18 cellular contexts compared by ENCODE assay signal in the genomic region with DNA sequence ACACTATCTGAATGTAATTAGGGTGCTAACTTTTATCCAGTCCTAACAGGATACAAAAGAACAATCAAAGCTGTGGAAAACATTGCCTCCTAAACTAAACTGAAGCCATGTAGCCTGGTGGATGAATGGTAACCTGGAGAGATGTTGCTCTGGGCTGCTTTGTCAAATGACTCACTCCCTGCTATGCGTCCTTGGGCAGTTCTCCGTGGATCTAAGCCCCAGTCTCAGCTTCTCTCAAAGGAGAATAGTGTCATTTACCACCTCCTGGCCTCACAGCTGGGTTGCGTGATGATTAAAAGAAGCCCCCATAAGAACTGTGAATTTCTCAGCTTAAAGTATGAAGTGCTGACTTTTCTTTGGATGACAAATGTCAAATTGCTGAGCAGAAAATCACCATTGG.
DNase-seq lines count a peak whose midpoint lies in the region; ATAC-seq and TF ChIP-seq lines count a peak whose summit lies in the region.
"Had no signal": no experiment of that assay in that cellular context is flagged by ENCODE, and none has a peak within 500 bp of the region (broad histone marks: within the 10 kb centered on the region; RNA-seq: fewer than 3 reads in every experiment).

No MANE protein-coding gene starts in this region.

- H3F3A ChIP-seq in GM23248 (ENCODE audit: insufficient read depth): no peaks in the 10 kb centered on the region

- H3K9me3 ChIP-seq in GM23248 (ENCODE audit: low read depth) (no peaks in the 10 kb centered on the region), ectodermal cell (ENCODE audit: control insufficient read depth, low read length) (no peaks in the 10 kb centered on the region), WERI-Rb-1 (ENCODE audit: severe bottlenecking) (no peaks in the 10 kb centered on the region)
- H3K9me3 ChIP-seq: A549, Caco-2 had no signal

- H3K9ac ChIP-seq in GM23248 (no peak overlapping the region), mesendoderm (ENCODE audit: low read length) (no peak overlapping the region)
- H3K9ac ChIP-seq: BLaER1 treated with 17β-estradiol and CSF1 and Interleukin-3, amounts not matched to agents 10 nM and 100 nM had no signal

- H3K18ac ChIP-seq in mesendoderm (ENCODE audit: low read length): no peak overlapping the region

- no peak overlapping the region for H3K4me2 ChIP-seq in GM23248 (ENCODE audit: unreplicated experiment)
- H3K4me2 ChIP-seq in mesendoderm (ENCODE audit: low read length): no peak overlapping the region
- H3K4me2 ChIP-seq: A549; BLaER1 treated with 17β-estradiol and CSF1 and Interleukin-3, amounts not matched to agents 10 nM and 100 nM had no signal

- no peak overlapping the region for H2BK120ac ChIP-seq in mesendoderm (ENCODE audit: low read depth, low read length)

- no peak overlapping the region for H3K56ac ChIP-seq in mesendoderm (ENCODE audit: low read length)

- H3K36me3 ChIP-seq in GM23248 (ENCODE audit: low read depth) (no peaks in the 10 kb centered on the region), ectodermal cell (ENCODE audit: control insufficient read depth, insufficient read depth, low read length) (no peaks in the 10 kb centered on the region), mesendoderm (ENCODE audit: control insufficient read depth, insufficient read depth, low read length) (no peaks in the 10 kb centered on the region), WERI-Rb-1 (no peaks in the 10 kb centered on the region)
- H3K36me3 ChIP-seq: BLaER1 treated with 17β-estradiol and CSF1 and Interleukin-3, amounts not matched to agents 10 nM and 100 nM had no signal

- H4K5ac ChIP-seq in mesendoderm (ENCODE audit: low read length): no peak overlapping the region

- no peak overlapping the region for H2AK5ac ChIP-seq in mesendoderm (ENCODE audit: low read length)

- no peaks in the 10 kb centered on the region for H4K20me1 ChIP-seq in GM23248 (ENCODE audit: insufficient read depth)
- H4K20me1 ChIP-seq: BLaER1 treated with 17β-estradiol and CSF1 and Interleukin-3, amounts not matched to agents 10 nM and 100 nM had no signal

- H3K4me3 ChIP-seq in GM23248: no peak overlapping the region
- no peak overlapping the region for H3K4me3 ChIP-seq in ectodermal cell (ENCODE audit: insufficient read depth, low read depth, low read length)
- no peak overlapping the region for H3K4me3 ChIP-seq in mesendoderm (ENCODE audit: low read length)
- no peak overlapping the region for H3K4me3 ChIP-seq in WERI-Rb-1 (ENCODE audit: low read depth, low read length)
- H3K4me3 ChIP-seq: A549; BLaER1 treated with 17β-estradiol and CSF1 and Interleukin-3, amounts not matched to agents 10 nM and 100 nM had no signal

- DNase-seq in GM23248 (peak; percentile 3), foreskin keratinocyte (no peak), mesendoderm (peak; percentile 62), WERI-Rb-1 (no peak), NCI-H187 (lab: John Stamatoyannopoulos, UW) (no peak)
- DNase-seq in stimulated activated CD8-positive, alpha-beta memory T cell treated with anti-CD3 and anti-CD28 coated beads, Interleukin-4, amount 100 ng/mL, for 48 hours: no peak
- DNase-seq: AML-193; Caco-2; Calu3; CD4-positive, alpha-beta T cell; CD8-positive, alpha-beta T cell; DMS79 treated with DMSO at 0.1 percent for 48 hours; GF-D8 had no signal

- no peaks in the 10 kb centered on the region for H3K79me1 ChIP-seq in mesendoderm (ENCODE audit: low read length)

- H3K27ac ChIP-seq in GM23248 (no peak overlapping the region), ectodermal cell (ENCODE audit: insufficient read depth, low read depth, low read length, poor library complexity, severe bottlenecking) (peak overlapping the region; percentile 5), foreskin keratinocyte (no peak overlapping the region), mesendoderm (ENCODE audit: low read depth, low read length) (no peak overlapping the region), WERI-Rb-1 (no peak overlapping the region)
- H3K27ac ChIP-seq: 22Rv1; A549; BLaER1 treated with 17β-estradiol and CSF1 and Interleukin-3, amounts not matched to agents 10 nM and 100 nM; C4-2B had no signal

- no peak overlapping the region for H2AFZ ChIP-seq in GM23248

- peaks cover 10% of the 10 kb centered on the region; the same call in 1 of the 2 replicates for H3K27me3 ChIP-seq in GM23248 (replicated peaks; ENCODE audit: insufficient read depth)
- H3K27me3 ChIP-seq in ectodermal cell (ENCODE audit: control insufficient read depth, insufficient read depth, low read length, poor library complexity, severe bottlenecking): no peaks in the 10 kb centered on the region
- H3K27me3 ChIP-seq in foreskin keratinocyte: no peaks in the 10 kb centered on the region
- no peaks in the 10 kb centered on the region for H3K27me3 ChIP-seq in mesendoderm (ENCODE audit: insufficient read depth, low read length, poor library complexity)
- H3K27me3 ChIP-seq in WERI-Rb-1 (ENCODE audit: insufficient read depth, low read depth, severe bottlenecking): no peaks in the 10 kb centered on the region
- H3K27me3 ChIP-seq: BLaER1 treated with 17β-estradiol and CSF1 and Interleukin-3, amounts not matched to agents 10 nM and 100 nM had no signal

- no peak overlapping the region for H3K23ac ChIP-seq in mesendoderm (ENCODE audit: low read length)

- H2BK5ac ChIP-seq in mesendoderm (ENCODE audit: low read length): no peak overlapping the region

- in situ Hi-C loops in GM23248 (cut with MboI): no loop called here

- no peaks in the 10 kb centered on the region for H3K79me2 ChIP-seq in GM23248 (ENCODE audit: insufficient read depth)
- no peaks in the 10 kb centered on the region for H3K79me2 ChIP-seq in mesendoderm (ENCODE audit: control insufficient read depth, insufficient read depth, low read length)

- no peak for TF ChIP-seq CTCF in foreskin keratinocyte (conservative IDR thresholded peaks at IDR 0.05)
- no peak for TF ChIP-seq CTCF in WERI-Rb-1 (IDR thresholded peaks at IDR 0.05; ENCODE audit: low read depth, low read length)

- no peak overlapping the region for H2BK15ac ChIP-seq in mesendoderm (replicated peaks; ENCODE audit: low read depth)

- H3K9me2 ChIP-seq in GM23248 (ENCODE audit: insufficient read depth): no peaks in the 10 kb centered on the region

- peak; percentile 30 for ATAC-seq in foreskin keratinocyte
- ATAC-seq: A549; CD8-positive, alpha-beta T cell had no signal

- WGBS in GM23248 (ENCODE audit: low coverage in 1 of 2, low lambda C conversion rate in 2 of 2, missing lambda C conversion rate in 2 of 2), 2 experiments: 37 to 45% methylated on average over 3 of the region's 3 CpGs
- 47 to 55% methylated on average over 3 of the region's 3 CpGs for WGBS in ectodermal cell, 2 experiments
- WGBS in mesendoderm (ENCODE audit: extremely low coverage, insufficient coverage, low lambda C conversion rate): no CpG with 5 or more reads among the region's 3 CpGs

- H3K4me1 ChIP-seq in GM23248 (ENCODE audit: insufficient read depth) (no peaks in the 10 kb centered on the region), ectodermal cell (ENCODE audit: control insufficient read depth, insufficient read depth, low read length) (peaks cover 9% of the 10 kb centered on the region), foreskin keratinocyte (no peaks in the 10 kb centered on the region), mesendoderm (ENCODE audit: control insufficient read depth, low read depth, low read length) (peaks cover 8% of the 10 kb centered on the region)
- H3K4me1 ChIP-seq: A549, Caco-2 had no signal

- no peak overlapping the region for H4K8ac ChIP-seq in mesendoderm (ENCODE audit: low read depth, low read length)

- no peak overlapping the region for H3K4ac ChIP-seq in mesendoderm (ENCODE audit: low read depth, low read length)

Comparison
In these comparisons a context has a peak if more than half of its experiments do, and no peak if none do; other contexts are left out.
1. DNase-seq: peak in GM23248 (single experiment) and mesendoderm (single experiment); none in foreskin keratinocyte (0 of 2), WERI-Rb-1 (single experiment), stimulated activated CD8-positive, alpha-beta memory T cell treated with anti-CD3 and anti-CD28 coated beads, Interleukin-4, amount 100 ng/mL, for 48 hours (single experiment) and NCI-H187 (0 of 2).